17 cellular contexts compared by ENCODE assay signal in genomic region chr2:122639176-122639575, GRCh38.
DNase-seq lines count a peak whose midpoint lies in the region; ATAC-seq, FAIRE-seq and TF ChIP-seq lines count a peak whose summit lies in the region.
"Had no signal": no experiment of that assay in that cellular context is flagged by ENCODE, and none has a peak within 500 bp of the region (broad histone marks: within the 10 kb centered on the region; RNA-seq: fewer than 3 reads in every experiment).

No MANE protein-coding gene starts in this region.

- no peak for FAIRE-seq in GM12878 (lab: Jason Lieb, UNC)
- FAIRE-seq: A204.1, D721Med, G401.6, H54 had no signal

- no peak for TF ChIP-seq EP300 in GM12878 (IDR thresholded peaks at IDR 0.05; ENCODE audit: borderline replicate concordance in 1 of 2, control insufficient read depth in 1 of 2, low read depth in 2 of 2, low read length in 2 of 2)

- intact Hi-C loops in GM12878 (cut with micrococcal nuclease; ENCODE audit: unreplicated experiment): loop anchor here (5.0 kb wide), 2 partner anchors 63 to 103 kb away; no protein-coding TSS in a partner anchor

- BruUV-seq in GM12878 (replicated peaks; lab: Mats Ljungman, UMichigan): no TSS peak

- H3K9ac ChIP-seq in Loucy (ENCODE audit: low read depth, low read length, poor library complexity, severe bottlenecking) (no peak overlapping the region), GM12878 (ENCODE audit: control insufficient read depth, insufficient read depth, low read length) (no peak overlapping the region), neural progenitor cell (no peak overlapping the region)

- H4K20me1 ChIP-seq in Loucy (ENCODE audit: insufficient read depth, low read length, poor library complexity, severe bottlenecking) (no peaks in the 10 kb centered on the region), GM12878 (ENCODE audit: control insufficient read depth, insufficient read depth) (no peaks in the 10 kb centered on the region), neural progenitor cell (ENCODE audit: low read depth) (no peaks in the 10 kb centered on the region)

- H3K36me3 ChIP-seq in Loucy (ENCODE audit: insufficient read depth, low read length) (no peaks in the 10 kb centered on the region), GM12878 (ENCODE audit: control insufficient read depth in 2 of 2, insufficient read depth in 2 of 2, low read length in 1 of 2) (no peaks in the 10 kb centered on the region), neural progenitor cell (no peaks in the 10 kb centered on the region)

- TF ChIP-seq CTCF in Loucy (conservative IDR thresholded peaks at IDR 0.05; ENCODE audit: low read length): no peak
- no peak for TF ChIP-seq CTCF in GM12878 (IDR thresholded peaks at IDR 0.05 in 2 of 3, conservative IDR thresholded peaks at IDR 0.05 in 1 of 3; ENCODE audit: control insufficient read depth in 2 of 3, extremely low read depth in 1 of 3, insufficient read depth in 1 of 3, low read depth in 3 of 3, low read length in 3 of 3)
- TF ChIP-seq CTCF in neural progenitor cell (IDR thresholded peaks at IDR 0.05): no peak
- TF ChIP-seq CTCF in coronary artery (IDR thresholded peaks at IDR 0.05): no peak

- H2AFZ ChIP-seq in Loucy (ENCODE audit: low read length): peak overlapping the region; percentile 40; the same call in 1 of the 2 replicates
- no peak overlapping the region for H2AFZ ChIP-seq in GM12878 (ENCODE audit: control insufficient read depth, low read depth, low read length)
- H2AFZ ChIP-seq in neural progenitor cell (replicated peaks): peak overlapping the region; percentile 54
- H2AFZ ChIP-seq: GM23338 had no signal

- POLR2A ChIA-PET in GM12878 (lab: Charles Lee): no interaction called here

- H3K79me2 ChIP-seq in Loucy (ENCODE audit: insufficient read depth, low read length): no peaks in the 10 kb centered on the region
- H3K79me2 ChIP-seq in GM12878 (ENCODE audit: control insufficient read depth, insufficient read depth, low read length): no peaks in the 10 kb centered on the region
- H3K79me2 ChIP-seq in neural progenitor cell (ENCODE audit: low read depth): no peaks in the 10 kb centered on the region

- H3K4me3 Mint-ChIP-seq in neural progenitor cell: no peak overlapping the region
- H3K4me3 Mint-ChIP-seq: CD4-positive, alpha-beta T cell; GM23338 had no signal

- SMC1A ChIA-PET in GM12878 (lab: Charles Lee; ENCODE audit: uncharacterized antibody, unreplicated experiment): interaction anchor here (1.0 to 2.9 kb wide), 7 partner anchors 10 to 101 kb away, joined by 3 to 12 read pairs (median 4); no protein-coding TSS in a partner anchor

- RAD21 ChIA-PET in GM12878 (lab: Charles Lee; ENCODE audit: unreplicated experiment): interaction anchor here (0.9 to 1.3 kb wide), 5 partner anchors 12 to 65 kb away, joined by 3 to 5 read pairs (median 3); no protein-coding TSS in a partner anchor

- H3K4me3 ChIP-seq in Jurkat, Clone E6-1 (ENCODE audit: low read length): no peak overlapping the region
- H3K4me3 ChIP-seq in Loucy (ENCODE audit: low read length, poor library complexity, severe bottlenecking): no peak overlapping the region
- H3K4me3 ChIP-seq in GM12878: no peak overlapping the region
- no peak overlapping the region for H3K4me3 ChIP-seq in neural progenitor cell
- H3K4me3 ChIP-seq in coronary artery: no peak overlapping the region
- H3K4me3 ChIP-seq: GM23338 had no signal

- 1% methylated on average over 4 of the region's 4 CpGs for WGBS in GM12878 (ENCODE audit: insufficient coverage, insufficient replicate concordance, low lambda C conversion rate, missing lambda C conversion rate)

- no peak overlapping the region for H3K27ac ChIP-seq in GM12878 (ENCODE audit: control insufficient read depth, insufficient read depth)
- no peak overlapping the region for H3K27ac ChIP-seq in neural progenitor cell
- no peak overlapping the region for H3K27ac ChIP-seq in coronary artery
- H3K27ac ChIP-seq: C4-2B had no signal

- H3K4me1 Mint-ChIP-seq in neural progenitor cell: no peaks in the 10 kb centered on the region

- no peaks in the 10 kb centered on the region for H3K36me3 Mint-ChIP-seq in neural progenitor cell

- no peaks in the 10 kb centered on the region for H3K4me1 ChIP-seq in Loucy (ENCODE audit: insufficient read depth, low read length, poor library complexity, severe bottlenecking)
- no peaks in the 10 kb centered on the region for H3K4me1 ChIP-seq in GM12878 (ENCODE audit: control insufficient read depth, insufficient read depth, low read length)
- H3K4me1 ChIP-seq in neural progenitor cell: no peaks in the 10 kb centered on the region
- H3K4me1 ChIP-seq: Caco-2 had no signal

- CTCF ChIA-PET in GM12878 (lab: Yijun Ruan, JAX): interaction anchor here (0.9 to 1.2 kb wide), 2 partner anchors 11 to 27 kb away, joined by 3 to 6 read pairs; no protein-coding TSS in a partner anchor

- TF ChIP-seq POLR2A in GM12878 (IDR thresholded peaks at IDR 0.05; ENCODE audit: low read depth, low read length): no peak

- H3K27me3 Mint-ChIP-seq in neural progenitor cell (ENCODE audit: insufficient read depth, low read depth): no peaks in the 10 kb centered on the region
- H3K27me3 Mint-ChIP-seq: CD4-positive, alpha-beta T cell had no signal

- TF ChIP-seq RAD21 in GM12878 (IDR thresholded peaks at IDR 0.05; ENCODE audit: insufficient read depth, low read depth, low read length): no peak

- H3K9me2 ChIP-seq in Loucy (replicated peaks; ENCODE audit: low read depth, low read length): no peaks in the 10 kb centered on the region

- H3K9me3 ChIP-seq in Loucy (ENCODE audit: insufficient read depth, low read depth, low read length) (no peaks in the 10 kb centered on the region), GM12878 (replicated peaks; ENCODE audit: control insufficient read depth, insufficient read depth, low read length) (no peaks in the 10 kb centered on the region), neural progenitor cell (ENCODE audit: low read depth) (no peaks in the 10 kb centered on the region)
- H3K9me3 ChIP-seq: Caco-2 had no signal

- peak; percentile 60; the same call in 2 of the 3 replicates for ATAC-seq in GM12878
- ATAC-seq: GM23338 had no signal

- no peaks in the 10 kb centered on the region for H3F3A ChIP-seq in Loucy (ENCODE audit: low read depth)
- H3F3A ChIP-seq in neural progenitor cell (ENCODE audit: low read depth): no peaks in the 10 kb centered on the region

- H3K27me3 ChIP-seq in Loucy (ENCODE audit: insufficient read depth, low read length, poor library complexity, severe bottlenecking) (no peaks in the 10 kb centered on the region), GM12878 (replicated peaks in 1 of 2; ENCODE audit: control insufficient read depth in 2 of 2, insufficient read depth in 2 of 2, low read length in 1 of 2) (no peaks in the 10 kb centered on the region), neural progenitor cell (no peaks in the 10 kb centered on the region)

- peak; percentile 9 for DNase-seq in Jurkat, Clone E6-1 (ENCODE audit: low read depth, low spot score)
- DNase-seq in GM12878 (ENCODE audit: low read depth, low spot score): no peak
- no peak for DNase-seq in neural progenitor cell (ENCODE audit: low spot score)
- no peak for DNase-seq in inferior parietal cortex (ENCODE audit: extremely low spot score)
- no peak for DNase-seq in coronary artery (ENCODE audit: low spot score)
- DNase-seq in NCI-H2081 (lab: John Stamatoyannopoulos, UW): no peak
- DNase-seq: ACHN; Caco-2; CD4-positive, alpha-beta T cell; HCEC 1CT had no signal

- H3K9me3 Mint-ChIP-seq in neural progenitor cell: no peaks in the 10 kb centered on the region
- H3K9me3 Mint-ChIP-seq: GM23338 had no signal

- no peak overlapping the region for H3K27ac Mint-ChIP-seq in neural progenitor cell
- H3K27ac Mint-ChIP-seq: CD4-positive, alpha-beta T cell; GM23338 had no signal

- in situ Hi-C loops in GM12878 (cut with MboI): no loop called here

- H3K4me2 ChIP-seq in Loucy (ENCODE audit: low read depth, low read length, poor library complexity, severe bottlenecking): no peak overlapping the region
- H3K4me2 ChIP-seq in GM12878 (ENCODE audit: control insufficient read depth, insufficient read depth): no peak overlapping the region
- no peak overlapping the region for H3K4me2 ChIP-seq in neural progenitor cell
- H3K4me2 ChIP-seq: GM23338 had no signal

TF ChIP-seq in GM12878, 131 proteins besides CTCF, POLR2A, EP300 and RAD21 (continues in another document):
- TF ChIP-seq TCF7 (IDR thresholded peaks at IDR 0.05; ENCODE audit: borderline replicate concordance): peak; percentile 65; the same call in 1 of the 2 replicates
- TF ChIP-seq PBX3 (IDR thresholded peaks at IDR 0.05; ENCODE audit: insufficient replicate concordance, low read depth, low read length): no peak
- no peak for TF ChIP-seq HDGF (IDR thresholded peaks at IDR 0.05)
- TF ChIP-seq PAX5 (IDR thresholded peaks at IDR 0.05; ENCODE audit: borderline replicate concordance, low read depth, low read length): no peak
- TF ChIP-seq MXI1 (IDR thresholded peaks at IDR 0.05; ENCODE audit: low read depth, low read length): no peak
- TF ChIP-seq SPI1 (IDR thresholded peaks at IDR 0.05; ENCODE audit: borderline replicate concordance, insufficient read depth, low read depth, low read length): peak; percentile 38; the same call in 1 of the 2 replicates
- peak; percentile 11 to 20; a peak in 2 of 4 replicates for TF ChIP-seq IKZF2 (IDR thresholded peaks at IDR 0.05)
- no peak for TF ChIP-seq YBX1 (IDR thresholded peaks at IDR 0.05)
- TF ChIP-seq IKZF1 (conservative IDR thresholded peaks at IDR 0.05): no peak
- no peak for TF ChIP-seq SREBF2 (IDR thresholded peaks at IDR 0.05; ENCODE audit: low read length)
- TF ChIP-seq MTA2 (IDR thresholded peaks at IDR 0.05; ENCODE audit: low read depth): peak; percentile 66; the same call in 1 of the 2 replicates
